Comparison of ENCODE assay signal across 18 cellular contexts in the genomic region with DNA sequence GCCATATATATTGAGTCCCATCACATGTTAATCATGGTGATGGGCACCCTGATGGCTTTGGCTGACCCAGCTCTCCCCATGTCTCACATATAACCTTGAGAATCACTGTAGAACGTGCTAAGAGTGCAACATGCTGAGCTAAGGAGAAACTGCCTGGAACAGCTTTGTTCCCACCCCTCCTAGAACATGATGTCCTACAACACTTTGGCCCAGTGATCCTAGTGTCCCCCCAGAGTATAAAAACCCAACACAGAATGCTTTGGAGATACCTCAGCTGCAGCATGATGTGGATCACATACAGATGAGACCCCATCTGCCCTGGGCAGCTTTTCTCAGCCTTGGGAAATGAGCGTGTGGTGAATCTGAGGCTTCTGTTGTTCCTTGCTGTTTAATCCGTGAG.
DNase-seq lines count a peak whose midpoint lies in the region; ATAC-seq and TF ChIP-seq lines count a peak whose summit lies in the region.
"Had no signal": no experiment of that assay in that cellular context is flagged by ENCODE, and none has a peak within 500 bp of the region (broad histone marks: within the 10 kb centered on the region; RNA-seq: fewer than 3 reads in every experiment).

No MANE protein-coding gene starts in this region.

- no peak overlapping the region for H3K27ac ChIP-seq in BLaER1 treated with 17β-estradiol and CSF1 and Interleukin-3, amounts not matched to agents 10 nM and 100 nM
- H3K27ac ChIP-seq in VCaP (peak overlapping the region; percentile 88), psoas muscle (no peak overlapping the region), sigmoid colon (no peak overlapping the region)
- H3K27ac ChIP-seq: C4-2B had no signal

- in situ Hi-C loops in G401 (cut with HindIII; ENCODE audit: low sequenced_read_pairs) = no loop called here

- intact Hi-C loops in left ventricle myocardium superior (cut with micrococcal nuclease) (no loop called here), psoas muscle (cut with DNase I) (no loop called here), sigmoid colon (cut with DNase I) (no loop called here)

- ATAC-seq in left ventricle myocardium superior (peak; percentile 65), psoas muscle (peak in 3 of 4 donors; percentile 37 to 73 (median 65))
- ATAC-seq: CD8-positive, alpha-beta T cell; HepG2 had no signal

- H4K20me1 ChIP-seq in BLaER1 treated with 17β-estradiol and CSF1 and Interleukin-3, amounts not matched to agents 10 nM and 100 nM = no peaks in the 10 kb centered on the region

- H3K4me3 ChIP-seq in BLaER1 treated with 17β-estradiol and CSF1 and Interleukin-3, amounts not matched to agents 10 nM and 100 nM = no peak overlapping the region
- H3K4me3 ChIP-seq in psoas muscle = no peak overlapping the region
- no peak overlapping the region for H3K4me3 ChIP-seq in sigmoid colon

- peak overlapping the region in 7 of 11 experiments; percentile 17 to 69 (median 45); a peak in 9 of 22 replicates for H3K4me2 ChIP-seq in BLaER1 treated with 17β-estradiol and CSF1 and Interleukin-3, amounts not matched to agents 10 nM and 100 nM

- no peak for TF ChIP-seq EP300 in sigmoid colon (IDR thresholded peaks at IDR 0.05)

- no peaks in the 10 kb centered on the region for H3K9me3 ChIP-seq in BLaER1 treated with 17β-estradiol and CSF1 and Interleukin-3, amounts not matched to agents 10 nM and 100 nM (replicated peaks in 1 of 11)
- no peaks in the 10 kb centered on the region for H3K9me3 ChIP-seq in psoas muscle
- no peaks in the 10 kb centered on the region for H3K9me3 ChIP-seq in sigmoid colon

- no peak overlapping the region for H3K9ac ChIP-seq in BLaER1 treated with 17β-estradiol and CSF1 and Interleukin-3, amounts not matched to agents 10 nM and 100 nM

- peaks cover 62 to 78% (median 65%) of the 10 kb centered on the region in 10 experiments for H3K4me1 ChIP-seq in BLaER1 treated with 17β-estradiol and CSF1 and Interleukin-3, amounts not matched to agents 10 nM and 100 nM
- peaks cover 18% of the 10 kb centered on the region for H3K4me1 ChIP-seq in psoas muscle
- peaks cover 0 to 16% (median 0%) of the 10 kb centered on the region in 4 donors for H3K4me1 ChIP-seq in sigmoid colon

- DNase-seq in left ventricle myocardium superior (no peak), psoas muscle (no peak), G401 (ENCODE audit: low spot score) (no peak), NCI-H2081 treated with DMSO at 0.1 percent for 48 hours (lab: John Stamatoyannopoulos, UW) (no peak), sigmoid colon (no peak)
- no peak for DNase-seq in activated effector memory CD4-positive, alpha-beta T cell treated with Interleukin-2 at 50 U/mL for 16 hours
- DNase-seq: CD8-positive, alpha-beta T cell; COR-L47; DMS153; DMS79 treated with DMSO at 0.1 percent for 48 hours; EL; GDM1; HCEC 1CT; HFFc6 had no signal

- H3K27me3 ChIP-seq in BLaER1 treated with 17β-estradiol and CSF1 and Interleukin-3, amounts not matched to agents 10 nM and 100 nM = peaks cover 0 to 19% (median 0%) of the 10 kb centered on the region in 11 experiments; a peak in 4 of 22 replicates
- H3K27me3 ChIP-seq in psoas muscle (ENCODE audit: insufficient read depth in 3 of 3, low read length in 2 of 3) (no peaks in the 10 kb centered on the region), sigmoid colon (no peaks in the 10 kb centered on the region)

- H3K36me3 ChIP-seq in BLaER1 treated with 17β-estradiol and CSF1 and Interleukin-3, amounts not matched to agents 10 nM and 100 nM = no peaks in the 10 kb centered on the region
- no peaks in the 10 kb centered on the region for H3K36me3 ChIP-seq in psoas muscle (ENCODE audit: insufficient read depth in 1 of 2, low read depth in 1 of 2)
- H3K36me3 ChIP-seq in sigmoid colon = no peaks in the 10 kb centered on the region

- TF ChIP-seq CTCF in VCaP (conservative IDR thresholded peaks at IDR 0.05) = no peak
- TF ChIP-seq CTCF in psoas muscle (IDR thresholded peaks at IDR 0.05) = no peak
- no peak for TF ChIP-seq CTCF in sigmoid colon (IDR thresholded peaks at IDR 0.05)

- 59 to 87% (median 79%) methylated on average over 3 of the region's 3 CpGs for WGBS in psoas muscle, 3 donors
- 87 to 92% methylated on average over 3 of the region's 3 CpGs for WGBS in sigmoid colon, 2 donors

- no peak for TF ChIP-seq POLR2A in sigmoid colon (IDR thresholded peaks at IDR 0.05)
